1 cellular context compared by ENCODE assay signal in the genomic region with DNA sequence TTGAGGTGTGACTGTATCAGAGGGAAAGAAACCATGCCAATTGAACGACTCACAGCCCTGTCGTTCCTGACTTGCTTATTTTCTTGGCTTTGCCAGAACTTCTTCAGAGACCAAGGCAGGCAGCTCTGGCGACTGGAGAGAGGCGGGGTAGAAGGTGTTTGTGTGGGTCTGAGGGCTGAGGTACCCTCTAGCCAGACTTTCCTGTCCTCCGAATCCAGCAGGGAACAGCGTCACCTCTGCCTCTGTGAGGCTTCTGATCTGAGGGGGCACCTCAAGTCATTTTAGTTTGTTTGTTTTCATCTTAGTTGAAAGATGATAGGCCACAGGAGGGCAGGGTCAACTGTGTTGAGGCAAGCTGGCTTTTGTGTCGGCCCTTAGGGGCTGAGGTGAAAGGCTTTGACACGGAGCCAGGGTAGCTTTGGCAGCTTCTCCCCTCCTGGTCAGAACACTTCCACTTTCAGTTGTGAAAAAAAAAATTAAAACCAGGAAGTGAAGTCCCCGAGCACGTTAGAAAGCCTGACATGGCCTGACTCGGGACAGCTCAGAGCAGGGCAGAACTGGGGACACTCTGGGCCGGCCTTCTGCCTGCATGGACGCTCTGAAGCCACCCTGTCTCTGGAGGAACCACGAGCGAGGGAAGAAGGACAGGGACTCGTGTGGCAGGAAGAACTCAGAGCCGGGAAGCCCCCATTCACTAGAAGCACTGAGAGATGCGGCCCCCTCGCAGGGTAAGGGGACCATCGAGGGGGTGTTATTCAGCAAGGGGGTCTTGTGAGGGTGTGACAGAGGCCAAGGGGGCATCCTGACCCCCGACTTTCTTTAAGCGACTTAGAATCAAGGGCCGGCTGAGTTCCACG.
TF ChIP-seq lines count a peak whose summit lies in the region.

No MANE protein-coding gene starts in this region.

TF ChIP-seq in SK-N-SH, 30 proteins besides CTCF, POLR2A, EP300 and RAD21 (continued from another document):
- TF ChIP-seq, protein P1, sequence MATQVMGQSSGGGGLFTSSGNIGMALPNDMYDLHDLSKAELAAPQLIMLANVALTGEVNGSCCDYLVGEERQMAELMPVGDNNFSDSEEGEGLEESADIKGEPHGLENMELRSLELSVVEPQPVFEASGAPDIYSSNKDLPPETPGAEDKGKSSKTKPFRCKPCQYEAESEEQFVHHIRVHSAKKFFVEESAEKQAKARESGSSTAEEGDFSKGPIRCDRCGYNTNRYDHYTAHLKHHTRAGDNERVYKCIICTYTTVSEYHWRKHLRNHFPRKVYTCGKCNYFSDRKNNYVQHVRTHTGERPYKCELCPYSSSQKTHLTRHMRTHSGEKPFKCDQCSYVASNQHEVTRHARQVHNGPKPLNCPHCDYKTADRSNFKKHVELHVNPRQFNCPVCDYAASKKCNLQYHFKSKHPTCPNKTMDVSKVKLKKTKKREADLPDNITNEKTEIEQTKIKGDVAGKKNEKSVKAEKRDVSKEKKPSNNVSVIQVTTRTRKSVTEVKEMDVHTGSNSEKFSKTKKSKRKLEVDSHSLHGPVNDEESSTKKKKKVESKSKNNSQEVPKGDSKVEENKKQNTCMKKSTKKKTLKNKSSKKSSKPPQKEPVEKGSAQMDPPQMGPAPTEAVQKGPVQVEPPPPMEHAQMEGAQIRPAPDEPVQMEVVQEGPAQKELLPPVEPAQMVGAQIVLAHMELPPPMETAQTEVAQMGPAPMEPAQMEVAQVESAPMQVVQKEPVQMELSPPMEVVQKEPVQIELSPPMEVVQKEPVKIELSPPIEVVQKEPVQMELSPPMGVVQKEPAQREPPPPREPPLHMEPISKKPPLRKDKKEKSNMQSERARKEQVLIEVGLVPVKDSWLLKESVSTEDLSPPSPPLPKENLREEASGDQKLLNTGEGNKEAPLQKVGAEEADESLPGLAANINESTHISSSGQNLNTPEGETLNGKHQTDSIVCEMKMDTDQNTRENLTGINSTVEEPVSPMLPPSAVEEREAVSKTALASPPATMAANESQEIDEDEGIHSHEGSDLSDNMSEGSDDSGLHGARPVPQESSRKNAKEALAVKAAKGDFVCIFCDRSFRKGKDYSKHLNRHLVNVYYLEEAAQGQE (IDR thresholded peaks at IDR 0.05; ENCODE audit: low read depth, low read length) = no peak
- TF ChIP-seq CHD2 (IDR thresholded peaks at IDR 0.05; ENCODE audit: low read length, partially characterized antibody) (no peak), MXI1 (IDR thresholded peaks at IDR 0.05; ENCODE audit: low read depth, low read length) (no peak), RXRA (IDR thresholded peaks at IDR 0.05; ENCODE audit: borderline replicate concordance, low read depth) (no peak)
- TF ChIP-seq, protein P2, sequence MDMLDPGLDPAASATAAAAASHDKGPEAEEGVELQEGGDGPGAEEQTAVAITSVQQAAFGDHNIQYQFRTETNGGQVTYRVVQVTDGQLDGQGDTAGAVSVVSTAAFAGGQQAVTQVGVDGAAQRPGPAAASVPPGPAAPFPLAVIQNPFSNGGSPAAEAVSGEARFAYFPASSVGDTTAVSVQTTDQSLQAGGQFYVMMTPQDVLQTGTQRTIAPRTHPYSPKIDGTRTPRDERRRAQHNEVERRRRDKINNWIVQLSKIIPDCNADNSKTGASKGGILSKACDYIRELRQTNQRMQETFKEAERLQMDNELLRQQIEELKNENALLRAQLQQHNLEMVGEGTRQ (IDR thresholded peaks at IDR 0.05; ENCODE audit: borderline replicate concordance, low read depth, low read length) = no peak
